In genomic region chr6:138030872-138031271, GRCh38 we compare ENCODE assay signal across 1 cellular context.
TF ChIP-seq lines count a peak whose summit lies in the region.

No MANE protein-coding gene starts in this region.

TF ChIP-seq in GM12878, 131 proteins besides CTCF, POLR2A, EP300 and RAD21 (continued from another document):
- TF ChIP-seq REST (IDR thresholded peaks at IDR 0.05; ENCODE audit: low read depth, low read length), result no peak
- no peak for TF ChIP-seq HDAC2 (IDR thresholded peaks at IDR 0.05)
- TF ChIP-seq CBFB (IDR thresholded peaks at IDR 0.05; ENCODE audit: low read depth), result no peak
- TF ChIP-seq BCL11A (IDR thresholded peaks at IDR 0.05; ENCODE audit: low read depth, low read length), result no peak
- no peak for TF ChIP-seq CUX1 (IDR thresholded peaks at IDR 0.05; ENCODE audit: insufficient replicate concordance, low read depth, low read length)
- no peak for TF ChIP-seq TBL1XR1 (IDR thresholded peaks at IDR 0.05; ENCODE audit: low read depth, low read length)
- no peak for TF ChIP-seq EGR1 (IDR thresholded peaks at IDR 0.05; ENCODE audit: borderline replicate concordance in 1 of 2, low read depth in 2 of 2, low read length in 2 of 2)
- TF ChIP-seq ATF3 (IDR thresholded peaks at IDR 0.05; ENCODE audit: borderline replicate concordance, extremely low read depth, low read depth, low read length), result no peak
- no peak for TF ChIP-seq ZNF592 (IDR thresholded peaks at IDR 0.05)
- no peak for TF ChIP-seq NFIC (IDR thresholded peaks at IDR 0.05; ENCODE audit: low read depth, low read length)
- TF ChIP-seq RB1 (IDR thresholded peaks at IDR 0.05; ENCODE audit: borderline replicate concordance), result no peak
- no peak for TF ChIP-seq SKIL (IDR thresholded peaks at IDR 0.05; ENCODE audit: low read depth, poor library complexity, severe bottlenecking)
- no peak for TF ChIP-seq SIX5 (IDR thresholded peaks at IDR 0.05; ENCODE audit: low read depth, low read length, severe bottlenecking)
